ENCODE assay signal across 8 cellular contexts in the genomic region with DNA sequence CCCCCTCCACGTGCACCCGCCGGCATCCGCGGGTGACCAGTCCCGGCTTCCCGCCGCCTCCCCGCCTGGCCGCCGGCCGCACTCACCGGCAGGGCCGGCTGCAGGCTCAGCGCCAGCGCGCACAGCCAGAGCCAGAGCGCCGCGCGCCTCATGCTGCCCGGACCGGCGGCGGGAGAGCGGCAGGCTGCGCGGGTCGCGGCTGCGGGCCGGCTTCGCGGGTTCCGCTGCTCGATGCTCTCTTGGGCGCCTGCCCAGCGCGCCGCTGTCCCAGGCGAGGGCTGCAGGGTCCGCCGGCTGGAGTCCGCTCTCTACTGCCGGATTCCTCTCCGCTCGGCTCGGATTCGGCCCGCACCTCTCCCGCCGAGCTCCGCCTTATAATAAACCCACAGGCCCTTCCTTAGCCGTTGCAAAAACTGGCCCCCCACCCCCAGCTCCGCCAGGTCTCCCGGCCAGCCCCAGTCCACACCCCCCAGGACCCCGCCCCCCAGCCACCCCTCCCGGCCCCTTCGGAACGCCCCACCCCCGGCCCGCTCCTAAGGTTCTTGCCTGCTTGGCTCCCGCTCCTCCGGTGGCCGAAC. TPM values are rescaled to one million over a fixed set of nuclear protein-coding genes. Genes with fewer than 3 reads are reported as not detected.
DNase-seq lines count a peak whose midpoint lies in the region; ATAC-seq lines count a peak whose summit lies in the region.

A gene with protein sequence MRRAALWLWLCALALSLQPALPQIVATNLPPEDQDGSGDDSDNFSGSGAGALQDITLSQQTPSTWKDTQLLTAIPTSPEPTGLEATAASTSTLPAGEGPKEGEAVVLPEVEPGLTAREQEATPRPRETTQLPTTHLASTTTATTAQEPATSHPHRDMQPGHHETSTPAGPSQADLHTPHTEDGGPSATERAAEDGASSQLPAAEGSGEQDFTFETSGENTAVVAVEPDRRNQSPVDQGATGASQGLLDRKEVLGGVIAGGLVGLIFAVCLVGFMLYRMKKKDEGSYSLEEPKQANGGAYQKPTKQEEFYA (minus strand): TSS at position 415 of the 578 bp plus-strand sequence. CDS start 263 bp downstream, at position 152.

- H3K36me3 ChIP-seq in rectal smooth muscle tissue (ENCODE audit: control insufficient read depth, insufficient read depth, low read length), result no peaks in the 10 kb centered on the region

- peaks cover 4% of the 10 kb centered on the region for H3K27me3 ChIP-seq in rectal smooth muscle tissue (ENCODE audit: control insufficient read depth, insufficient read depth, low read length)

- H3K4me3 ChIP-seq in rectal smooth muscle tissue (ENCODE audit: low read length), result peak within 1 kb of the TSS; percentile 78

- ATAC-seq in GM21723 (IDR thresholded peaks at IDR 0.05; ENCODE audit: unreplicated experiment) (peak; percentile 19), left ventricle myocardium superior (peak; percentile 82), GM18870 (IDR thresholded peaks at IDR 0.05; ENCODE audit: unreplicated experiment) (no peak)

- H3K9ac ChIP-seq in rectal smooth muscle tissue (ENCODE audit: low read length), result no peak within 1 kb of the TSS

- H3K4me1 Mint-ChIP-seq in activated naive CD8-positive, alpha-beta T cell treated with anti-CD3 and anti-CD28 coated beads for 36 hours, result peaks cover 4% of the 10 kb centered on the region

- H3K27me3 Mint-ChIP-seq in activated naive CD8-positive, alpha-beta T cell treated with anti-CD3 and anti-CD28 coated beads for 36 hours, result peaks cover 66% of the 10 kb centered on the region

- H3K27ac ChIP-seq in rectal smooth muscle tissue (ENCODE audit: low read depth, low read length), result no peak within 1 kb of the TSS

- H3K36me3 Mint-ChIP-seq in activated naive CD8-positive, alpha-beta T cell treated with anti-CD3 and anti-CD28 coated beads for 36 hours, result no peaks in the 10 kb centered on the region

- no peak within 1 kb of the TSS for H3K27ac Mint-ChIP-seq in activated naive CD8-positive, alpha-beta T cell treated with anti-CD3 and anti-CD28 coated beads for 36 hours

- H3K4me1 ChIP-seq in rectal smooth muscle tissue (ENCODE audit: control insufficient read depth, insufficient read depth, low read length), result no peaks in the 10 kb centered on the region

- H3K9me3 Mint-ChIP-seq in activated naive CD8-positive, alpha-beta T cell treated with anti-CD3 and anti-CD28 coated beads for 36 hours, result no peaks in the 10 kb centered on the region

- H3K4me3 Mint-ChIP-seq in activated naive CD8-positive, alpha-beta T cell treated with anti-CD3 and anti-CD28 coated beads for 36 hours, result peak within 1 kb of the TSS; percentile 42

- intact Hi-C loops in left ventricle myocardium superior (cut with micrococcal nuclease), result no loop called here

- DNase-seq in EH (ENCODE audit: low read depth), result peak; percentile 61
- DNase-seq in NCI-H1105 (lab: John Stamatoyannopoulos, UW), result peak; percentile 53
- peak; percentile 31 for DNase-seq in activated naive CD8-positive, alpha-beta T cell treated with anti-CD3 and anti-CD28 coated beads for 36 hours
- peak; percentile 73 for DNase-seq in left ventricle myocardium superior
- DNase-seq in middle frontal gyrus (ENCODE audit: extremely low spot score, low spot score), result no peak

RNA-seq across cellular contexts. Expression of the gene that starts here (rescaled TPM):
- total RNA-seq in activated naive CD8-positive, alpha-beta T cell treated with anti-CD3 and anti-CD28 coated beads for 36 hours, result under 1 TPM in 1 of 2 experiments, not detected in 1; 0.36 TPM
- total RNA-seq in left ventricle myocardium superior, result 0.42 TPM

Comparison
In these comparisons a context has a peak if more than half of its experiments do, and no peak if none do; other contexts are left out.
1. Peak in DNase-seq in activated naive CD8-positive, alpha-beta T cell treated with anti-CD3 and anti-CD28 coated beads for 36 hours; RNA of the gene not detected or under 1 TPM.
2. Peak in DNase-seq and ATAC-seq in left ventricle myocardium superior; RNA of the gene not detected or under 1 TPM.